1 cellular context compared by ENCODE assay signal in the genomic region with DNA sequence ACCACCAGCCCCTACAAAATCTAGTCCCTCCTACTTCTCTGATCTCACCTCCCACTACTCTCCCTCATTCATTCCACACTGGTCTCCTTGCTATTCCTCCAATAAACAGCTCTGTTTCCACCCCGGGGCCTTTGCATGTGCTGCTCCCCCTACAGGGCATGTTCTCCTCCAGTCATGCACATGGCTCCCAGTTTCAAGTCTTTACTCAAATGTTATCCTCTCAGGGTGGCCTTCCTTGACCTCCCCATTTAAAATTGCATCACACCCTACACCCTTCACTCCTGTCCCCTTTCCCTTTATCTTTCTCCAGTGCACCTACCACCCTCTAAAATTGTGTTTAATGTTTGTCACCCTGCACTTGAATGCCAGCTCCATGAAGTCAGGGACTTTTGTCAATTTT.
TF ChIP-seq lines count a peak whose summit lies in the region.

No MANE protein-coding gene starts in this region.

TF ChIP-seq in K562, 482 proteins besides CTCF, POLR2A, EP300 and RAD21 (continued from another document):
- TF ChIP-seq, protein P1, sequence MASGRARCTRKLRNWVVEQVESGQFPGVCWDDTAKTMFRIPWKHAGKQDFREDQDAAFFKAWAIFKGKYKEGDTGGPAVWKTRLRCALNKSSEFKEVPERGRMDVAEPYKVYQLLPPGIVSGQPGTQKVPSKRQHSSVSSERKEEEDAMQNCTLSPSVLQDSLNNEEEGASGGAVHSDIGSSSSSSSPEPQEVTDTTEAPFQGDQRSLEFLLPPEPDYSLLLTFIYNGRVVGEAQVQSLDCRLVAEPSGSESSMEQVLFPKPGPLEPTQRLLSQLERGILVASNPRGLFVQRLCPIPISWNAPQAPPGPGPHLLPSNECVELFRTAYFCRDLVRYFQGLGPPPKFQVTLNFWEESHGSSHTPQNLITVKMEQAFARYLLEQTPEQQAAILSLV (tag; IDR thresholded peaks at IDR 0.05) = peak; percentile 52
- TF ChIP-seq MLLT1 (IDR thresholded peaks at IDR 0.05) = 0 out of 4 replicates have a peak, but pooled peaks of 1 of the 2 experiments have one; percentile 36
- TF ChIP-seq PBX2 (CRISPR knock-in tag; IDR thresholded peaks at IDR 0.05; ENCODE audit: low read depth) = no peak
- TF ChIP-seq PBX2 (tag; conservative IDR thresholded peaks at IDR 0.05; ENCODE audit: low read depth) = no peak
- TF ChIP-seq DACH1 (IDR thresholded peaks at IDR 0.05; ENCODE audit: partially characterized antibody) = peak; percentile 10
- peak in 1 of 2 experiments; percentile 49 for TF ChIP-seq E2F6 (IDR thresholded peaks at IDR 0.05; ENCODE audit: borderline replicate concordance in 1 of 2, extremely low read depth in 1 of 2, insufficient read depth in 1 of 2, insufficient read length in 1 of 2, low read depth in 1 of 2, low read length in 1 of 2, poor library complexity in 1 of 2, severe bottlenecking in 1 of 2)
- no peak for TF ChIP-seq ZNF280B (CRISPR knock-in tag; IDR thresholded peaks at IDR 0.05)
- no peak for TF ChIP-seq TRIM28 (IDR thresholded peaks at IDR 0.05)
- no peak for TF ChIP-seq ZNF3 (CRISPR knock-in tag; IDR thresholded peaks at IDR 0.05)
- TF ChIP-seq SIX5 (IDR thresholded peaks at IDR 0.05; ENCODE audit: borderline replicate concordance in 1 of 2, insufficient read depth in 1 of 2, low read depth in 1 of 2, low read length in 2 of 2) = no peak
- no peak for TF ChIP-seq PML (IDR thresholded peaks at IDR 0.05; ENCODE audit: low read length)
- peak; percentile 23 for TF ChIP-seq NFIC (IDR thresholded peaks at IDR 0.05)
- no peak for TF ChIP-seq ZFP91 (CRISPR knock-in tag; IDR thresholded peaks at IDR 0.05)
- no peak for TF ChIP-seq HOXB6 (CRISPR knock-in tag; IDR thresholded peaks at IDR 0.05; ENCODE audit: borderline replicate concordance)
- TF ChIP-seq ZNF444 (CRISPR knock-in tag; IDR thresholded peaks at IDR 0.05) = no peak
- no peak for TF ChIP-seq ZBTB49 (CRISPR knock-in tag; IDR thresholded peaks at IDR 0.05; ENCODE audit: borderline replicate concordance)
TF ChIP-seq in K562: peak in this region for 71.
